19 cellular contexts compared by ENCODE assay signal in the genomic region with DNA sequence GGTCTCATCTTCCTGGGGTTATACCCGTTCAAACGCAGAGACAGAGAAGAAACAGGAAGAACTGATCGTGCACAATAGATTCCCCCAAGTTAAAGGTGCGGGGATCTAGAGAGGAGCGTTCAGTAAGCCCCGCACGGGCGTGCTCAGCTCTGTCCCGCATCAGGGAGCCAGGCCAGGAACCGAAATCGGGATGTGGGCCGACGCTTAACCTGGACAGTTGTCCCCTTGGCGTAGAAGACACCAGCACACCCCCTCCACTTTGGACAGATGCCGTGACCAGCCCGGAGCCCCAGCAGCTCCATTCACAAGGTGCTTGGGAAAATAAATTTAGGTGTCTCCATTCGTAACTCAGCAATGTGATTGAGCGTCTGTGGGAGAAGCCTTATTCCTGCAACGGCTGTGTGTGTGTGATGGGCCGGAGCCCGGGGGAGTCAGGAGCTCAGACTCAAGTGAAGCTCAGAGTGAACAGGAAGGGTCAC. TPM values are rescaled to one million over a fixed set of nuclear protein-coding genes. Genes with fewer than 3 reads are reported as not detected.
DNase-seq lines count a peak whose midpoint lies in the region; ATAC-seq, FAIRE-seq and TF ChIP-seq lines count a peak whose summit lies in the region.
"Had no signal": no experiment of that assay in that cellular context is flagged by ENCODE, and none has a peak within 500 bp of the region (broad histone marks: within the 10 kb centered on the region; RNA-seq: fewer than 3 reads in every experiment).

No MANE protein-coding gene starts in this region.

- no peak for TF ChIP-seq CTCF in IMR-90 (conservative IDR thresholded peaks at IDR 0.05; ENCODE audit: low read depth, low read length)
- TF ChIP-seq CTCF in keratinocyte (optimal IDR thresholded peaks at IDR 0.05 in 1 of 3, IDR thresholded peaks at IDR 0.05 in 1 of 3, conservative IDR thresholded peaks at IDR 0.05 in 1 of 3; ENCODE audit: extremely low read depth in 1 of 3, insufficient read depth in 2 of 3, low read length in 3 of 3): no peak
- no peak for TF ChIP-seq CTCF in body of pancreas (IDR thresholded peaks at IDR 0.05)
- no peak for TF ChIP-seq CTCF in lower lobe of right lung (IDR thresholded peaks at IDR 0.05)

- peaks cover 4% of the 10 kb centered on the region for H3K36me3 Mint-ChIP-seq in activated naive CD8-positive, alpha-beta T cell
- no peaks in the 10 kb centered on the region for H3K36me3 Mint-ChIP-seq in activated naive CD8-positive, alpha-beta T cell treated with anti-CD3 and anti-CD28 coated beads for 36 hours

- no TSS peak for BruUV-seq in IMR-90 (replicated peaks; lab: Mats Ljungman, UMichigan)

- H2BK5ac ChIP-seq in IMR-90 (ENCODE audit: low read depth, low read length, poor library complexity, severe bottlenecking): no peak overlapping the region

- no peaks in the 10 kb centered on the region for H3K79me2 ChIP-seq in keratinocyte (ENCODE audit: control insufficient read depth, insufficient read depth, low read length)

- DNase-seq in activated naive CD8-positive, alpha-beta T cell treated with anti-CD3 and anti-CD28 coated beads for 36 hours: no peak
- DNase-seq in IMR-90: no peak
- DNase-seq in keratinocyte (ENCODE audit: low read depth, low spot score): no peak
- no peak for DNase-seq in body of pancreas
- no peak for DNase-seq in stimulated activated CD4-positive, alpha-beta T cell treated with anti-CD3 and anti-CD28 coated beads, Interleukin-4, amount 100 ng/mL, for 24 hours
- DNase-seq in lower lobe of right lung: no peak
- DNase-seq: NCI-H1436 treated with DMSO at 0.1 percent for 48 hours, NCI-H510A treated with DMSO at 0.1 percent for 48 hours had no signal

- no peak for TF ChIP-seq RAD21 in IMR-90 (IDR thresholded peaks at IDR 0.05; ENCODE audit: low read length)

- 0 out of 2 replicates have a peak, but pooled peaks cover 8% of the 10 kb centered on the region for H3K9me1 ChIP-seq in IMR-90 (ENCODE audit: insufficient read depth, low read length)
- no peaks in the 10 kb centered on the region for H3K9me1 ChIP-seq in keratinocyte (ENCODE audit: control insufficient read depth, extremely low read depth, insufficient read depth, low read length)

- H2AK9ac ChIP-seq in IMR-90 (replicated peaks; ENCODE audit: low read depth, low read length, poor library complexity): no peak overlapping the region

- H3K4me1 Mint-ChIP-seq in activated naive CD8-positive, alpha-beta T cell (ENCODE audit: low read depth): peaks cover 28% of the 10 kb centered on the region
- peaks cover 24% of the 10 kb centered on the region for H3K4me1 Mint-ChIP-seq in activated naive CD8-positive, alpha-beta T cell treated with anti-CD3 and anti-CD28 coated beads for 36 hours

- H3K4me3 ChIP-seq in IMR-90 (ENCODE audit: insufficient read depth, low read depth, low read length) (no peak overlapping the region), keratinocyte (ENCODE audit: control insufficient read depth in 2 of 3, extremely low read depth in 1 of 3, insufficient read depth in 2 of 3, low read depth in 1 of 3, low read length in 3 of 3) (no peak overlapping the region), skeletal muscle tissue (ENCODE audit: low read length in 3 of 3) (peak overlapping the region in 2 of 3 donors; percentile 12 to 35), body of pancreas (no peak overlapping the region), lower lobe of right lung (no peak overlapping the region)
- H3K4me3 ChIP-seq: cardiac muscle cell, left ventricle myocardium inferior had no signal

- H3K9ac ChIP-seq in IMR-90 (ENCODE audit: low read depth, low read length) (no peak overlapping the region), keratinocyte (ENCODE audit: control insufficient read depth, extremely low read depth, insufficient read depth, low read length) (no peak overlapping the region), skeletal muscle tissue (ENCODE audit: low read depth in 1 of 3, low read length in 3 of 3) (peak overlapping the region in 2 of 3 donors; percentile 69 to 81)

- H3K27ac Mint-ChIP-seq in activated naive CD8-positive, alpha-beta T cell: peak overlapping the region; percentile 90
- no peak overlapping the region for H3K27ac Mint-ChIP-seq in activated naive CD8-positive, alpha-beta T cell treated with anti-CD3 and anti-CD28 coated beads for 36 hours

- in situ Hi-C loops in IMR-90 (cut with MboI; ENCODE audit: low sequenced_read_pairs): loop anchor here (10.0 kb wide), 1 partner anchor 115 kb away; no protein-coding TSS in a partner anchor

- no peak overlapping the region for H2BK15ac ChIP-seq in IMR-90 (ENCODE audit: low read depth, low read length)

- H3K36me3 ChIP-seq in IMR-90 (ENCODE audit: control insufficient read depth, insufficient read depth, low read length): no peaks in the 10 kb centered on the region
- no peaks in the 10 kb centered on the region for H3K36me3 ChIP-seq in keratinocyte (ENCODE audit: control insufficient read depth in 2 of 2, extremely low read depth in 1 of 2, insufficient read depth in 2 of 2, low read length in 2 of 2)
- H3K36me3 ChIP-seq in skeletal muscle tissue (ENCODE audit: control insufficient read depth in 3 of 3, insufficient read depth in 3 of 3, low read length in 3 of 3): no peaks in the 10 kb centered on the region
- H3K36me3 ChIP-seq in body of pancreas (replicated peaks in 1 of 2; ENCODE audit: insufficient read depth in 1 of 2, low read depth in 2 of 2): no peaks in the 10 kb centered on the region
- H3K36me3 ChIP-seq in lower lobe of right lung: no peaks in the 10 kb centered on the region
- H3K36me3 ChIP-seq: cardiac muscle cell, left ventricle myocardium inferior, neutrophil had no signal

- H3K27me3 ChIP-seq in IMR-90 (ENCODE audit: control insufficient read depth, insufficient read depth, low read length): peaks cover 19% of the 10 kb centered on the region; the same call in 1 of the 2 replicates
- peaks cover 12% of the 10 kb centered on the region for H3K27me3 ChIP-seq in keratinocyte (ENCODE audit: control insufficient read depth, extremely low read depth, insufficient read depth, low read length)
- H3K27me3 ChIP-seq in skeletal muscle tissue (ENCODE audit: control insufficient read depth in 3 of 3, insufficient read depth in 3 of 3, low read length in 3 of 3): peaks cover 0 to 5% (median 4%) of the 10 kb centered on the region in 3 donors
- H3K27me3 ChIP-seq in body of pancreas: peaks cover 0 to 8% of the 10 kb centered on the region in 2 donors
- peaks cover 4% of the 10 kb centered on the region for H3K27me3 ChIP-seq in lower lobe of right lung (ENCODE audit: low read depth)
- H3K27me3 ChIP-seq: cardiac muscle cell had no signal

- no peak for FAIRE-seq in keratinocyte (lab: Jason Lieb, UNC)
- FAIRE-seq: A204.1, endometrium had no signal

- no peak overlapping the region for H2AK5ac ChIP-seq in IMR-90 (ENCODE audit: low read depth, low read length)

- intact Hi-C loops in IMR-90 (cut with micrococcal nuclease) (loop anchor here (1.0 to 10.0 kb wide), 3 partner anchors 118 to 293 kb away; a partner anchor contains a TSS), body of pancreas (cut with DNase I) (loop anchor here (5.0 to 10.0 kb wide), 2 partner anchors 118 to 285 kb away; no protein-coding TSS in a partner anchor), lower lobe of right lung (cut with DNase I) (no loop called here)

- POLR2A ChIA-PET in IMR-90 (lab: Charles Lee; ENCODE audit: unreplicated experiment): no interaction called here

- H3K27me3 Mint-ChIP-seq in activated naive CD8-positive, alpha-beta T cell: peaks cover 2% of the 10 kb centered on the region
- peaks cover 12% of the 10 kb centered on the region for H3K27me3 Mint-ChIP-seq in activated naive CD8-positive, alpha-beta T cell treated with anti-CD3 and anti-CD28 coated beads for 36 hours

- H3K9me3 Mint-ChIP-seq in activated naive CD8-positive, alpha-beta T cell (ENCODE audit: low read depth): peaks cover 6% of the 10 kb centered on the region
- peaks cover 2% of the 10 kb centered on the region for H3K9me3 Mint-ChIP-seq in activated naive CD8-positive, alpha-beta T cell treated with anti-CD3 and anti-CD28 coated beads for 36 hours
- H3K9me3 Mint-ChIP-seq: dendritic cell treated with granulocyte-macrophage colony-stimulating factor and Interleukin-4, amounts not matched to agents 40 ng/mL and 50 ng/mL, for 4 days had no signal

- no peak overlapping the region for H2BK20ac ChIP-seq in IMR-90 (ENCODE audit: low read depth, low read length)

- H3K27ac ChIP-seq in IMR-90 (ENCODE audit: insufficient read depth, low read length) (no peak overlapping the region), keratinocyte (ENCODE audit: control insufficient read depth, insufficient read depth, low read length) (no peak overlapping the region), skeletal muscle tissue (ENCODE audit: low read depth, low read length) (peak overlapping the region; percentile 36), body of pancreas (no peak overlapping the region), lower lobe of right lung (no peak overlapping the region)
- H3K27ac ChIP-seq: cardiac muscle cell, left ventricle myocardium inferior, neutrophil had no signal

- peaks cover 4% of the 10 kb centered on the region; the same call in 1 of the 2 replicates for H4K20me1 ChIP-seq in IMR-90 (ENCODE audit: insufficient read depth, low read length)
- H4K20me1 ChIP-seq in keratinocyte (ENCODE audit: control insufficient read depth, extremely low read depth, insufficient read depth, low read length): no peaks in the 10 kb centered on the region

- H4K5ac ChIP-seq in IMR-90 (ENCODE audit: low read depth, low read length): no peak overlapping the region

- no peak overlapping the region for H3K18ac ChIP-seq in IMR-90 (ENCODE audit: low read depth, low read length)

- CTCF ChIA-PET in IMR-90 (lab: Yijun Ruan, JAX): interaction anchor here (0.6 to 1.7 kb wide), 7 partner anchors 9 to 1182 kb away, joined by 3 to 7 read pairs (median 4); no protein-coding TSS in a partner anchor

- H3K4ac ChIP-seq in IMR-90 (ENCODE audit: low read depth, low read length): no peak overlapping the region

- no peak overlapping the region for H4K91ac ChIP-seq in IMR-90 (ENCODE audit: insufficient read depth, low read depth, low read length)

- H2BK120ac ChIP-seq in IMR-90 (ENCODE audit: low read depth, low read length): no peak overlapping the region

- H3K56ac ChIP-seq in IMR-90 (ENCODE audit: extremely low read depth, insufficient read depth, low read length): no peak overlapping the region

- no peak overlapping the region for H4K8ac ChIP-seq in IMR-90 (ENCODE audit: low read depth in 2 of 2, low read length in 2 of 2)

- H3K4me1 ChIP-seq in IMR-90 (ENCODE audit: control insufficient read depth, insufficient read depth, low read length): no peaks in the 10 kb centered on the region
- peaks cover 20% of the 10 kb centered on the region for H3K4me1 ChIP-seq in keratinocyte (ENCODE audit: control insufficient read depth, extremely low read depth, insufficient read depth, low read length)
- peaks cover 27 to 57% (median 48%) of the 10 kb centered on the region in 3 donors for H3K4me1 ChIP-seq in skeletal muscle tissue (ENCODE audit: control insufficient read depth in 3 of 3, insufficient read depth in 3 of 3, low read length in 3 of 3)
- H3K4me1 ChIP-seq in body of pancreas: peaks cover 25% of the 10 kb centered on the region
- peaks cover 13% of the 10 kb centered on the region for H3K4me1 ChIP-seq in lower lobe of right lung

- TF ChIP-seq POLR2A in IMR-90 (IDR thresholded peaks at IDR 0.05; ENCODE audit: low read depth, low read length): no peak
- no peak for TF ChIP-seq POLR2A in body of pancreas (IDR thresholded peaks at IDR 0.05)

- H2AFZ ChIP-seq in IMR-90 (replicated peaks; ENCODE audit: low read length, poor library complexity) (peak overlapping the region; percentile 82), keratinocyte (ENCODE audit: control insufficient read depth, low read length) (peak overlapping the region; percentile 20)

- WGBS in IMR-90 (ENCODE audit: extremely low coverage in 2 of 2, insufficient read length in 1 of 2), 2 experiments: 44% methylated on average over 4 of the region's 21 CpGs; no CpG with 5 or more reads in 1 of the 2 experiments
- WGBS in body of pancreas, 2 donors: 45 to 51% methylated on average over 14 to 21 of the region's 21 CpGs

- dilution Hi-C loops in IMR-90 (cut with HindIII; ENCODE audit: low sequenced_read_pairs, unreplicated experiment): no loop called here
- dilution Hi-C loops in keratinocyte (cut with MboI; ENCODE audit: extremely low pct_ligation_motif_present, low sequenced_read_pairs): no loop called here

- H3K23ac ChIP-seq in IMR-90 (ENCODE audit: low read depth, low read length): no peak overlapping the region

- H3K79me1 ChIP-seq in IMR-90 (ENCODE audit: low read depth in 1 of 2, low read length in 2 of 2): no peaks in the 10 kb centered on the region

- H3K4me3 Mint-ChIP-seq in activated naive CD8-positive, alpha-beta T cell: no peak overlapping the region
- no peak overlapping the region for H3K4me3 Mint-ChIP-seq in activated naive CD8-positive, alpha-beta T cell treated with anti-CD3 and anti-CD28 coated beads for 36 hours
- H3K4me3 Mint-ChIP-seq: activated CD8-positive, alpha-beta T cell treated with anti-CD3 and anti-CD28 coated beads, Interleukin-2, amount 10 ng/mL, durations not matched to agents 7 days and 5 days; dendritic cell treated with granulocyte-macrophage colony-stimulating factor and Interleukin-4, amounts not matched to agents 40 ng/mL and 50 ng/mL, for 4 days had no signal

- H3K9me3 ChIP-seq in IMR-90 (ENCODE audit: control insufficient read depth, insufficient read depth, low read length): no peaks in the 10 kb centered on the region
- no peaks in the 10 kb centered on the region for H3K9me3 ChIP-seq in keratinocyte (ENCODE audit: control insufficient read depth, low read depth, low read length)
- no peaks in the 10 kb centered on the region for H3K9me3 ChIP-seq in skeletal muscle tissue (ENCODE audit: control insufficient read depth in 3 of 3, low read length in 3 of 3)
- H3K9me3 ChIP-seq in body of pancreas: no peaks in the 10 kb centered on the region
- no peaks in the 10 kb centered on the region for H3K9me3 ChIP-seq in lower lobe of right lung
- H3K9me3 ChIP-seq: left ventricle myocardium inferior, neutrophil had no signal

- H3K14ac ChIP-seq in IMR-90 (replicated peaks; ENCODE audit: low read depth, low read length): no peak overlapping the region

- ATAC-seq in IMR-90 (ENCODE audit: low read depth) (no peak), body of pancreas (no peak), lower lobe of right lung (no peak)

- H3K4me2 ChIP-seq in IMR-90 (ENCODE audit: low read depth, low read length): no peak overlapping the region
- peak overlapping the region; percentile 27 for H3K4me2 ChIP-seq in keratinocyte (ENCODE audit: control insufficient read depth, extremely low read depth, insufficient read depth, low read depth, low read length)

RNA-seq across cellular contexts. Expression of a gene that starts 24.0 kb away (rescaled TPM):
- not detected for total RNA-seq in activated naive CD8-positive, alpha-beta T cell treated with anti-CD3 and anti-CD28 coated beads for 36 hours
- not detected in 2 replicates for total RNA-seq in IMR-90 (2012; rRNA removed)
- polyA plus RNA-seq in IMR-90 (2012; rRNA removed): not detected in 2 replicates
- polyA plus RNA-seq in IMR-90 (2012; cell fraction: cytosol; rRNA removed): not detected in 2 replicates
- polyA plus RNA-seq in IMR-90 (2012; cell fraction: nucleus; rRNA removed; ENCODE audit: low replicate concordance): not detected in 2 replicates
- polyA plus RNA-seq in keratinocyte: not detected in 3 replicates
- polyA plus RNA-seq in keratinocyte (2011; ENCODE audit: low read depth): not detected
- polyA plus RNA-seq in keratinocyte (2011; cell fraction: cytosol; rRNA removed): not detected in 2 replicates
- not detected in 2 replicates for polyA plus RNA-seq in keratinocyte (2011; cell fraction: nucleus; rRNA removed)
- polyA plus RNA-seq in keratinocyte (2012; ENCODE audit: low replicate concordance): not detected in 2 replicates
- not detected in 3 replicates for polyA minus RNA-seq in keratinocyte
- polyA minus RNA-seq in keratinocyte (2011; cell fraction: cytosol; rRNA and poly(A)+ RNA removed): not detected
- polyA minus RNA-seq in keratinocyte (2011; cell fraction: nucleus; rRNA and poly(A)+ RNA removed): not detected in 2 replicates
- total RNA-seq in skeletal muscle tissue: 0.52 TPM
- total RNA-seq in body of pancreas: not detected
- 1.8 TPM for total RNA-seq in lower lobe of right lung
- total RNA-seq: activated CD8-positive, alpha-beta T cell treated with anti-CD3 and anti-CD28 coated beads, Interleukin-2, amount 10 ng/mL, durations not matched to agents 7 days and 5 days; renal cortical epithelial cell had no signal
- polyA plus RNA-seq: BJ had no signal

Comparison
In these comparisons a context has a peak if more than half of its experiments do, and no peak if none do; other contexts are left out.
1. H3K4me3 ChIP-seq: peak in skeletal muscle tissue (2 of 3); none in IMR-90 (single experiment), keratinocyte (0 of 3), body of pancreas (0 of 2) and lower lobe of right lung (single experiment).
2. H3K9ac ChIP-seq: peak in skeletal muscle tissue (2 of 3); none in IMR-90 (single experiment) and keratinocyte (single experiment).